Comparison of ENCODE assay signal across 10 cellular contexts in the genomic region with DNA sequence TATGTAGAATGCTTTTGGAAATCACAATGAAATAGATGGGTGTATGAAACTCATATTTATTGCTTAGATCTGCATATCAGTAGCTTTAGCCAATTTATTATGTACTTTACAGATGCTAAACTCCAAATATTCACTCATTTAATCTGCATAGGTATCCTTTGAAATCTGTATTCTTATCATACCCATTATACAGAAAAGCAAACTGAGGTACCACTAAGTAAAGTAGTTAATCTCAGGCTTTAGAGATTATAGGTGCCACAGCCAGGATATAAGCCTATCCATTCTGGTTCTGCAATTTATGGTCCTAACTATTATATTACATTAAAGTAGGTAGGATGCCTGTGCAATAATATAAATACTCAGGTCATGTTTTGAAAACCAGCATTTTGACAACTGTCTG.
"Had no signal": no experiment of that assay in that cellular context is flagged by ENCODE, and none has a peak within 500 bp of the region (broad histone marks: within the 10 kb centered on the region; RNA-seq: fewer than 3 reads in every experiment).

No MANE protein-coding gene starts in this region.

- H3K4me2 ChIP-seq: GM23338 had no signal

- H3K4me3 ChIP-seq: GM23248, GM23338, HAP-1 had no signal

- H3K9me3 Mint-ChIP-seq: GM23338, H9, HFFc6 had no signal

- H3K4me3 Mint-ChIP-seq: GM23338, H9, HFFc6 had no signal

- H2AFZ ChIP-seq: GM23248, GM23338 had no signal

- H3K27ac Mint-ChIP-seq: GM23338, H9, HFFc6 had no signal

- H3K4me1 ChIP-seq: HAP-1 had no signal

- ATAC-seq: GM23338, HCT116 had no signal

- H3K9ac ChIP-seq: GM23248 had no signal

- FAIRE-seq: H54 had no signal

- DNase-seq: GM23248, GOT3, H7, H9, HCEC 1CT, HFFc6 had no signal

- H3K9me3 ChIP-seq: HAP-1 had no signal

- H3K27ac ChIP-seq: GM23248 had no signal

- H3K36me3 ChIP-seq: HAP-1 had no signal
